8 cellular contexts compared by ENCODE assay signal in the genomic region with DNA sequence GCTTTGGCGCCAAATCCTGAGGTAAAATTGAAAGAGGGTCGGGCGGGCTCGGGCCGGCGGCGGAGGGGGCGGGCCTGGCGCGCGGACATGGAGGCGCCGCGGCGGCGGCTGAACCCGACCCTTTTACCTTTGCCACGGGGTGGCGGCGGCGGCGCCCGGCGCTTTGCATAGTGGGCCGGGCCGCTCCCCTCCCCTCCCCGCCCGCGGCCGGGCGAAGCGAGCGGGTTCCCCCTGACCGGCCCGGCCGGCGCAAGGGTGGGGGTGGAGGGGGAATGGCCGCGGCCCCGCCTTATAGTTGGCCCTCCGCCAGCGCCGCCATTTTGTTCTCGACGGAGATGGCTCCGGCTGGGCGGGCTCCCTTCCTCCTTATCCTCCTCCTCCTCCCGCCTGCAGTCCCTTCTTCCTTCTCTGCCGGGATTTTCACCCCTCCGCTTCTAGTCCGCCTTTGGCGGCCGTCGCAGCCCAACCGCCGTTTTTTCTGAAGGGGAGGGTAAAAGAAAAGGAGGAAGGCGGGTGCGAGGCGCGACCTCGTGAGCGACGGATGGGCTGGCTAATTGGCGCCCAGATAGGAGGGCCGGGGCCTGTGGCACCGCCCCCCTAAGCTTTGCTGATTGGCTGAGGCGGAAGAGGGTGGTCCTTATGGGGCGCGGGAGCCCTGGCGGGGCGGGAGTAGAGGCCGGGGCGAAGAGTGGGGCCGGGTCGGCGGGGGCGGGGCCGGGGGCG. TPM values are rescaled to one million over a fixed set of nuclear protein-coding genes. Genes with fewer than 3 reads are reported as not detected.
DNase-seq lines count a peak whose midpoint lies in the region; FAIRE-seq and TF ChIP-seq lines count a peak whose summit lies in the region.

No MANE protein-coding gene starts in this region.

- H2BK5ac ChIP-seq in neuronal stem cell (ENCODE audit: low read length) = peak overlapping the region; percentile 85

- no peak overlapping the region for H3K4ac ChIP-seq in neuronal stem cell (ENCODE audit: low read length)

- H3K27me3 Mint-ChIP-seq in activated naive CD4-positive, alpha-beta T cell treated with anti-CD3 and anti-CD28 coated beads for 36 hours (ENCODE audit: low read depth) = no peaks in the 10 kb centered on the region

- peak overlapping the region; percentile 82 for H3K4me3 ChIP-seq in HFF-Myc (replicated peaks; ENCODE audit: low read depth, low read length)
- H3K4me3 ChIP-seq in SJSA1 = peak overlapping the region; percentile 73
- H3K4me3 ChIP-seq in neuronal stem cell (ENCODE audit: low read length in 2 of 2) = peak overlapping the region; percentile 78 to 90
- peak overlapping the region; percentile 69 to 87 (median 85) for H3K4me3 ChIP-seq in subcutaneous abdominal adipose tissue (ENCODE audit: low read depth in 1 of 5, low read length in 5 of 5)

- peaks cover 15% of the 10 kb centered on the region for H3K4me1 ChIP-seq in SJSA1 (replicated peaks)
- H3K4me1 ChIP-seq in neuronal stem cell (ENCODE audit: control insufficient read depth in 2 of 2, insufficient read depth in 1 of 2, low read depth in 1 of 2, low read length in 2 of 2) = peaks cover 5 to 6% of the 10 kb centered on the region in 2 donors
- H3K4me1 ChIP-seq in subcutaneous abdominal adipose tissue (ENCODE audit: control insufficient read depth in 5 of 5, insufficient read depth in 5 of 5, low read length in 5 of 5) = peaks cover 11 to 41% (median 29%) of the 10 kb centered on the region in 5 donors

- H2BK120ac ChIP-seq in neuronal stem cell (ENCODE audit: low read depth, low read length) = no peak overlapping the region

- H3K9ac ChIP-seq in neuronal stem cell (ENCODE audit: low read depth, low read length, poor library complexity) (peak overlapping the region; percentile 73), subcutaneous abdominal adipose tissue (ENCODE audit: low read length in 5 of 5) (peak overlapping the region in 4 of 5 donors; percentile 68 to 96 (median 89))

- intact Hi-C loops in activated naive CD4-positive, alpha-beta T cell treated with anti-CD3 and anti-CD28 coated beads for 36 hours (cut with micrococcal nuclease) = loop anchor here (1.0 to 5.0 kb wide), 13 partner anchors 11 to 770 kb away; partner anchors contain the start of genes BTD, CAPN7, CCDC174 and EAF1

- peak overlapping the region; percentile 99 for H3K4me3 Mint-ChIP-seq in activated naive CD4-positive, alpha-beta T cell treated with anti-CD3 and anti-CD28 coated beads for 36 hours

- CTCF ChIA-PET in activated naive CD4-positive, alpha-beta T cell treated with anti-CD3 and anti-CD28 coated beads for 36 hours (lab: Charles Lee) = no interaction called here

- H2BK12ac ChIP-seq in neuronal stem cell (ENCODE audit: low read length) = no peak overlapping the region

- H2AFZ ChIP-seq in neuronal stem cell (ENCODE audit: low read length) = peak overlapping the region; percentile 92

- H3K79me1 ChIP-seq in neuronal stem cell (ENCODE audit: low read depth, low read length) = peaks cover 4% of the 10 kb centered on the region

- no peak for TF ChIP-seq CTCF in HFF-Myc (IDR thresholded peaks at IDR 0.05; ENCODE audit: low read depth, low read length, missing control alignments)

- no peak overlapping the region for H2BK15ac ChIP-seq in neuronal stem cell (ENCODE audit: low read length)

- peak overlapping the region; percentile 62 for H3K23ac ChIP-seq in neuronal stem cell (ENCODE audit: low read depth, low read length, poor library complexity)

- no peaks in the 10 kb centered on the region for H3K9me3 Mint-ChIP-seq in activated naive CD4-positive, alpha-beta T cell treated with anti-CD3 and anti-CD28 coated beads for 36 hours

- DNase-seq in GM03348 (ENCODE audit: low spot score) = peak; percentile 100
- peak; percentile 84 for DNase-seq in HFF-Myc (ENCODE audit: extremely low read depth, low read depth)
- DNase-seq in MV-4-11 (lab: John Stamatoyannopoulos, UW) = peak; percentile 95
- peak; percentile 94 to 98 for DNase-seq in SJSA1 (ENCODE audit: low read depth in 1 of 2, low spot score in 2 of 2)
- peak; percentile 97 for DNase-seq in activated naive CD4-positive, alpha-beta T cell treated with anti-CD3 and anti-CD28 coated beads for 36 hours
- peak; percentile 97 to 99 for DNase-seq in frontal cortex (ENCODE audit: low spot score in 2 of 2)
- DNase-seq in neuronal stem cell (ENCODE audit: low spot score) = peak; percentile 97

- FAIRE-seq in frontal cortex (lab: Jason Lieb, UNC) = no peak

- peak overlapping the region; percentile 100 for H3K27ac Mint-ChIP-seq in activated naive CD4-positive, alpha-beta T cell treated with anti-CD3 and anti-CD28 coated beads for 36 hours

- H3K14ac ChIP-seq in neuronal stem cell (ENCODE audit: low read length) = no peak overlapping the region

- H3K27me3 ChIP-seq in SJSA1 (replicated peaks) (no peaks in the 10 kb centered on the region), neuronal stem cell (ENCODE audit: control insufficient read depth in 3 of 3, insufficient read depth in 3 of 3, low read depth in 1 of 3, low read length in 3 of 3) (no peaks in the 10 kb centered on the region), subcutaneous abdominal adipose tissue (ENCODE audit: control insufficient read depth in 5 of 5, insufficient read depth in 4 of 5, low read length in 5 of 5) (no peaks in the 10 kb centered on the region)

- no peak overlapping the region for H4K8ac ChIP-seq in neuronal stem cell (ENCODE audit: low read depth, low read length)

- H4K91ac ChIP-seq in neuronal stem cell (ENCODE audit: low read depth, low read length, poor library complexity) = no peak overlapping the region

- no peaks in the 10 kb centered on the region for H3K9me3 ChIP-seq in SJSA1 (replicated peaks)
- H3K9me3 ChIP-seq in neuronal stem cell (replicated peaks in 1 of 2; ENCODE audit: control insufficient read depth in 2 of 2, insufficient read depth in 1 of 2, low read depth in 1 of 2, low read length in 2 of 2) = no peaks in the 10 kb centered on the region
- H3K9me3 ChIP-seq in subcutaneous abdominal adipose tissue (ENCODE audit: control insufficient read depth in 5 of 5, low read length in 5 of 5) = no peaks in the 10 kb centered on the region

- H3K18ac ChIP-seq in neuronal stem cell (ENCODE audit: low read length) = peak overlapping the region; percentile 94

- H3K36me3 ChIP-seq in SJSA1 = peaks cover 61% of the 10 kb centered on the region
- H3K36me3 ChIP-seq in neuronal stem cell (replicated peaks in 1 of 2; ENCODE audit: control insufficient read depth in 2 of 2, insufficient read depth in 2 of 2, low read length in 2 of 2) = peaks cover 10 to 68% of the 10 kb centered on the region in 2 donors
- peaks cover 6 to 23% (median 18%) of the 10 kb centered on the region in 5 donors for H3K36me3 ChIP-seq in subcutaneous abdominal adipose tissue (ENCODE audit: control insufficient read depth in 5 of 5, insufficient read depth in 5 of 5, low read length in 5 of 5)

- peaks cover 42% of the 10 kb centered on the region for H3K4me1 Mint-ChIP-seq in activated naive CD4-positive, alpha-beta T cell treated with anti-CD3 and anti-CD28 coated beads for 36 hours (ENCODE audit: low read depth)

- H3K27ac ChIP-seq in SJSA1 (peak overlapping the region; percentile 99), neuronal stem cell (replicated peaks; ENCODE audit: low read length) (peak overlapping the region; percentile 100), subcutaneous abdominal adipose tissue (ENCODE audit: low read depth, low read length) (peak overlapping the region; percentile 95)

- H3K4me2 ChIP-seq in neuronal stem cell (ENCODE audit: insufficient read depth, low read length, poor library complexity, severe bottlenecking) = no peak overlapping the region

- no CpG with 5 or more reads among the region's 79 CpGs for WGBS in neuronal stem cell (ENCODE audit: extremely low coverage in 2 of 2, insufficient read length in 2 of 2, insufficient replicate concordance in 1 of 2), 2 donors

- H2AK5ac ChIP-seq in neuronal stem cell (ENCODE audit: low read depth, low read length) = no peak overlapping the region

- peaks cover 28% of the 10 kb centered on the region for H3K36me3 Mint-ChIP-seq in activated naive CD4-positive, alpha-beta T cell treated with anti-CD3 and anti-CD28 coated beads for 36 hours (ENCODE audit: low read depth)

RNA-seq across cellular contexts. Expression of gene NR2C2, which starts 0.7 kb away (rescaled TPM):
- 17.8 and 30.2 TPM in 2 replicates for total RNA-seq in SJSA1 (2014; rRNA removed; shearing (Covaris generic))
- total RNA-seq in activated naive CD4-positive, alpha-beta T cell treated with anti-CD3 and anti-CD28 coated beads for 36 hours = 10 to 100 TPM; 60.6 to 61.3 TPM
- total RNA-seq in frontal cortex = 59.5 TPM
- 21.0 TPM for polyA plus RNA-seq in neuronal stem cell (2013, experiment 1 of 2)
- 22.1 TPM for polyA plus RNA-seq in neuronal stem cell (2013, experiment 2 of 2)

Comparison
In these comparisons a context has a peak if more than half of its experiments do, and no peak if none do; other contexts are left out.
1. Peak in every context shown above with its lines: DNase-seq, H3K4me3 ChIP-seq and H3K27ac ChIP-seq.